In genomic region chr14:71967709-71968108, GRCh38 we compare ENCODE assay signal across 30 cellular contexts. TPM values are rescaled to one million over a fixed set of nuclear protein-coding genes. Genes with fewer than 3 reads are reported as not detected.
"Had no signal": no experiment of that assay in that cellular context is flagged by ENCODE, and none has a peak within 500 bp of the region (broad histone marks: within the 10 kb centered on the region; RNA-seq: fewer than 3 reads in every experiment).

No MANE protein-coding gene starts in this region.

- H3K4me3 ChIP-seq: hepatocyte, lower lobe of right lung, mucosa of descending colon, pancreas, psoas muscle, right atrium auricular region, spleen, testis, uterus had no signal

- ATAC-seq: activated CD8-positive, alpha-beta memory T cell treated with anti-CD3 and anti-CD28 coated beads, Interleukin-2, amount 10 ng/mL, durations not matched to agents 7 days and 5 days; esophagus mucosa; left lobe of liver; lower lobe of right lung; mucosa of descending colon; pancreas; psoas muscle; SK-N-SH treated with all-trans-retinoic acid at 6 μM for 48 hours had no signal

- H3K4me1 Mint-ChIP-seq: immature natural killer cell, nephron progenitor cell had no signal

- H3K36me3 Mint-ChIP-seq: activated CD8-positive, alpha-beta memory T cell treated with anti-CD3 and anti-CD28 coated beads, Interleukin-2, amount 10 ng/mL, durations not matched to agents 7 days and 5 days; immature natural killer cell had no signal

- H3K27me3 ChIP-seq: pancreas, right atrium auricular region, spleen, testis, uterus had no signal

- H3K79me2 ChIP-seq: hepatocyte had no signal

- H3K4me1 ChIP-seq: lower lobe of right lung, pancreas, psoas muscle, spleen, testis, uterus had no signal

- H3K4me3 Mint-ChIP-seq: activated CD8-positive, alpha-beta memory T cell treated with anti-CD3 and anti-CD28 coated beads, Interleukin-2, amount 10 ng/mL, durations not matched to agents 7 days and 5 days; immature natural killer cell; nephron progenitor cell; T-helper 2 cell treated with Interferon-gamma antibody and Interleukin-4, amounts not matched to agents 5 μg/mL and 100 μg/mL, for 36 hours had no signal

- H2AFZ ChIP-seq: hepatocyte had no signal

- H3K36me3 ChIP-seq: lower lobe of right lung, pancreas, right atrium auricular region, spleen, uterus had no signal

- H3K27ac ChIP-seq: hepatocyte, lower lobe of right lung, pancreas, psoas muscle, right atrium auricular region, spleen, testis, uterus, VCaP had no signal

- DNase-seq: activated CD4-positive, alpha-beta T cell treated with anti-CD3 and anti-CD28 coated beads, Interleukin-2, amount 50 U/mL, for 4 hours; activated CD8-positive, alpha-beta memory T cell treated with anti-CD3 and anti-CD28 coated beads, Interleukin-2, amount 10 ng/mL, durations not matched to agents 7 days and 5 days; activated gamma-delta T cell treated with Interleukin-2 at 50 U/mL for 16 hours; central memory CD4-positive, alpha-beta T cell; effector memory CD4-positive, alpha-beta T cell; glutamatergic neuron; immature natural killer cell; lower lobe of right lung; mesendoderm; mucosa of descending colon; nephron progenitor cell; pancreas; psoas muscle; spleen; stimulated activated CD4-positive, alpha-beta T cell treated with anti-CD3 and anti-CD28 coated beads, Interleukin-4, amount 100 ng/mL, for 1 hour; testis; trophoblast cell; uterus had no signal

- H3K27ac Mint-ChIP-seq: activated CD8-positive, alpha-beta memory T cell treated with anti-CD3 and anti-CD28 coated beads, Interleukin-2, amount 10 ng/mL, durations not matched to agents 7 days and 5 days; immature natural killer cell; nephron progenitor cell; T-helper 2 cell treated with Interferon-gamma antibody and Interleukin-4, amounts not matched to agents 5 μg/mL and 100 μg/mL, for 36 hours had no signal

- H3K9me3 Mint-ChIP-seq: T-helper 2 cell treated with Interferon-gamma antibody and Interleukin-4, amounts not matched to agents 5 μg/mL and 100 μg/mL, for 36 hours had no signal

- FAIRE-seq: astrocyte, endothelial cell of umbilical vein, frontal cortex, pancreas had no signal

- H3K4me2 ChIP-seq: hepatocyte had no signal

- H3K9me3 ChIP-seq: lower lobe of right lung, mucosa of descending colon, pancreas, psoas muscle, right atrium auricular region, testis, uterus had no signal

RNA-seq across cellular contexts. Expression of gene RGS6, which starts 35.5 kb away (rescaled TPM):
- total RNA-seq: dermis microvascular lymphatic vessel endothelial cell, endothelial cell of umbilical vein, kidney epithelial cell, left lobe of liver had no signal
- polyA plus RNA-seq: endothelial cell of umbilical vein had no signal
